ENCODE assay signal across 9 cellular contexts in genomic region chr15:70091649-70092461, GRCh38. TPM values are rescaled to one million over a fixed set of nuclear protein-coding genes. Genes with fewer than 3 reads are reported as not detected.
DNase-seq lines count a peak whose midpoint lies in the region; ATAC-seq and TF ChIP-seq lines count a peak whose summit lies in the region.
"Had no signal": no experiment of that assay in that cellular context is flagged by ENCODE, and none has a peak within 500 bp of the region (broad histone marks: within the 10 kb centered on the region; RNA-seq: fewer than 3 reads in every experiment).

No MANE protein-coding gene starts in this region.

- TF ChIP-seq CTCF in thyroid gland (IDR thresholded peaks at IDR 0.05) (no peak), GM10248 (IDR thresholded peaks at IDR 0.05; ENCODE audit: control extremely low read depth, extremely low read depth, low read depth, missing control alignments) (no peak)

- H3K27me3 ChIP-seq in iPS-15b (ENCODE audit: control insufficient read depth, insufficient read depth, low read length), result no peaks in the 10 kb centered on the region
- no peaks in the 10 kb centered on the region for H3K27me3 ChIP-seq in thyroid gland

- intact Hi-C loops in thyroid gland (cut with DNase I), result loop anchor here (10.0 kb wide), 3 partner anchors 123 to 617 kb away; no protein-coding TSS in a partner anchor

- H3K36me3 ChIP-seq in iPS-15b (ENCODE audit: control insufficient read depth, insufficient read depth, low read length) (peaks cover 10% of the 10 kb centered on the region), thyroid gland (peaks cover 0 to 6% of the 10 kb centered on the region in 2 donors)

- H3K4me3 Mint-ChIP-seq in activated T-cell treated with anti-CD3 and anti-CD28 coated beads, Interleukin-2, amount 50 U/mL, for 4 hours, result peak overlapping the region; percentile 72

- H3K9me3 ChIP-seq in iPS-15b (ENCODE audit: control insufficient read depth, insufficient read depth, low read length) (no peaks in the 10 kb centered on the region), thyroid gland (no peaks in the 10 kb centered on the region)

- no peak for TF ChIP-seq POLR2A in thyroid gland (IDR thresholded peaks at IDR 0.05)

- no peak overlapping the region for H3K27ac ChIP-seq in thyroid gland
- H3K27ac ChIP-seq: SK-N-MC had no signal

- ATAC-seq in activated T-cell treated with anti-CD3 and anti-CD28 coated beads, Interleukin-2, amount 50 U/mL, for 4 hours, result peak; percentile 6 to 15
- no peak for ATAC-seq in GM18517 (IDR thresholded peaks at IDR 0.05; ENCODE audit: unreplicated experiment)

- H3K4me3 ChIP-seq in iPS-15b (ENCODE audit: low read depth, low read length) (peak overlapping the region; percentile 1), thyroid gland (replicated peaks in 1 of 3) (no peak overlapping the region)

- no peak for DNase-seq in activated T-cell treated with anti-CD3 and anti-CD28 coated beads, Interleukin-2, amount 50 U/mL, for 4 hours
- DNase-seq in activated T-cell treated with anti-CD3 and anti-CD28 coated beads, Interleukin-2, amount 50 U/mL, for 1 hour, result no peak
- DNase-seq in SW480 (ENCODE audit: low spot score), result peak; percentile 80
- peak; percentile 42 to 44 for DNase-seq in thyroid gland
- no peak for DNase-seq in GM10248 (ENCODE audit: extremely low spot score)
- no peak for DNase-seq in activated CD4-positive, CD25-positive, alpha-beta regulatory T cell treated with anti-CD3 and anti-CD28 coated beads, Interleukin-2, amount 50 U/mL, for 72 hours

- no peak overlapping the region for H3K9ac ChIP-seq in iPS-15b (ENCODE audit: low read depth, low read length)

- no peaks in the 10 kb centered on the region for H3K9me3 Mint-ChIP-seq in activated T-cell treated with anti-CD3 and anti-CD28 coated beads, Interleukin-2, amount 50 U/mL, for 4 hours

- peaks cover 74% of the 10 kb centered on the region for H3K4me1 Mint-ChIP-seq in activated T-cell treated with anti-CD3 and anti-CD28 coated beads, Interleukin-2, amount 50 U/mL, for 4 hours (ENCODE audit: low read depth)

- no peaks in the 10 kb centered on the region for H3K27me3 Mint-ChIP-seq in activated T-cell treated with anti-CD3 and anti-CD28 coated beads, Interleukin-2, amount 50 U/mL, for 4 hours (ENCODE audit: low read depth)

- CTCF ChIA-PET in GM10248 (lab: Yijun Ruan, JAX), result interaction anchor here (1.6 to 2.8 kb wide), 2 partner anchors 12 to 16 kb away, joined by 3 to 7 read pairs; no protein-coding TSS in a partner anchor

- 55 to 62% methylated on average over 12 of the region's 12 CpGs for WGBS in thyroid gland, 2 donors

- POLR2A ChIA-PET in GM10248 (lab: Yijun Ruan, JAX), result interaction anchor here (0.5 kb wide), 1 partner anchor 10 kb away, joined by 10 read pairs; no protein-coding TSS in a partner anchor

- H3K36me3 Mint-ChIP-seq in activated T-cell treated with anti-CD3 and anti-CD28 coated beads, Interleukin-2, amount 50 U/mL, for 4 hours (ENCODE audit: insufficient read depth), result peaks cover 52% of the 10 kb centered on the region

- peaks cover 56% of the 10 kb centered on the region for H3K4me1 ChIP-seq in iPS-15b (ENCODE audit: control insufficient read depth, insufficient read depth, low read length)
- H3K4me1 ChIP-seq in thyroid gland, result peaks cover 57 to 77% of the 10 kb centered on the region in 2 donors

RNA-seq across cellular contexts. Expression of gene TLE3, which starts 5.9 kb away (rescaled TPM):
- 100 to 1,000 TPM; 115 to 153 (median 139) TPM for total RNA-seq in activated T-cell treated with anti-CD3 and anti-CD28 coated beads, Interleukin-2, amount 50 U/mL, for 4 hours
- total RNA-seq in thyroid gland, result 100 to 1,000 TPM in 1 of 4 donors, 10 to 100 TPM in 3; 39.1 to 275 (median 71.6) TPM

Comparison
In these comparisons a context has a peak if more than half of its experiments do, and no peak if none do; other contexts are left out.
1. DNase-seq: peak in SW480 (single experiment) and thyroid gland (2 of 2); none in activated T-cell treated with anti-CD3 and anti-CD28 coated beads, Interleukin-2, amount 50 U/mL, for 4 hours (single experiment), activated T-cell treated with anti-CD3 and anti-CD28 coated beads, Interleukin-2, amount 50 U/mL, for 1 hour (single experiment), GM10248 (single experiment) and activated CD4-positive, CD25-positive, alpha-beta regulatory T cell treated with anti-CD3 and anti-CD28 coated beads, Interleukin-2, amount 50 U/mL, for 72 hours (single experiment).